21 cellular contexts compared by ENCODE assay signal in the genomic region with DNA sequence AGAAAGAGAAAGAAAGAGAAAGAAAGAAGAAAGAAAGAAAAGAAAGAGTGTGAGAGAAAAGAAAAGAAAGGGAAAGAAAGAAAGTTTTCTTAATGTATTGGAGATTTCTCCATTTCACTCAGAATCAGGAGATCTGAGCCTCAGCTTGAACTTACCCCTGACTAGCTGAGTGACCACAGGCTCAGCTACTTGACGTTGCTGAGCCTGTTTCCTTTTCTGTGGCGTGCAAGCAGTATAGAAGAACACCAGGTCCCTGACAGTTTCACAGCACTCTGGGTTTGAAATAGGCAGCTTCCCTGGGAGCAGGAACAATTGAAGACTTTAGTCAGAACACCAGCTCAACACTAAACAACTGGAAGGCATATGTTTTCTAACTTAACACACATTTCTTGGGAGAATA. TPM values are rescaled to one million over a fixed set of nuclear protein-coding genes. Genes with fewer than 3 reads are reported as not detected.
DNase-seq lines count a peak whose midpoint lies in the region; ATAC-seq, FAIRE-seq and TF ChIP-seq lines count a peak whose summit lies in the region.
"Had no signal": no experiment of that assay in that cellular context is flagged by ENCODE, and none has a peak within 500 bp of the region (broad histone marks: within the 10 kb centered on the region; RNA-seq: fewer than 3 reads in every experiment).

No MANE protein-coding gene starts in this region.

- CTCF ChIA-PET in activated CD4-positive, alpha-beta memory T cell treated with anti-CD3 and anti-CD28 coated beads, Interleukin-2, amount 10 ng/mL, durations not matched to agents 7 days and 5 days (lab: Charles Lee): interaction anchor here (1.2 kb wide), 1 partner anchor 106 kb away, joined by 3 read pairs; no protein-coding TSS in a partner anchor

- H3K4me1 Mint-ChIP-seq in CD14-positive monocyte: peaks cover 47% of the 10 kb centered on the region
- H3K4me1 Mint-ChIP-seq in activated CD4-positive, alpha-beta memory T cell treated with anti-CD3 and anti-CD28 coated beads, Interleukin-2, amount 10 ng/mL, durations not matched to agents 7 days and 5 days: no peaks in the 10 kb centered on the region
- H3K4me1 Mint-ChIP-seq: central memory CD8-positive, alpha-beta T cell; naive B cell had no signal

- H3K9me3 Mint-ChIP-seq in CD14-positive monocyte: no peaks in the 10 kb centered on the region
- no peaks in the 10 kb centered on the region for H3K9me3 Mint-ChIP-seq in activated CD4-positive, alpha-beta memory T cell treated with anti-CD3 and anti-CD28 coated beads, Interleukin-2, amount 10 ng/mL, durations not matched to agents 7 days and 5 days
- H3K9me3 Mint-ChIP-seq: central memory CD8-positive, alpha-beta T cell had no signal

- H3K4me3 Mint-ChIP-seq in CD14-positive monocyte: peak overlapping the region; percentile 7 to 67
- no peak overlapping the region for H3K4me3 Mint-ChIP-seq in activated CD4-positive, alpha-beta memory T cell treated with anti-CD3 and anti-CD28 coated beads, Interleukin-2, amount 10 ng/mL, durations not matched to agents 7 days and 5 days
- H3K4me3 Mint-ChIP-seq: activated naive CD8-positive, alpha-beta T cell; central memory CD8-positive, alpha-beta T cell; naive B cell had no signal

- no peak for DNase-seq in CD14-positive monocyte (ENCODE audit: low spot score)
- peak; percentile 38 for DNase-seq in NB4 (ENCODE audit: low read depth)
- no peak for DNase-seq in activated CD4-positive, alpha-beta memory T cell treated with anti-CD3 and anti-CD28 coated beads, Interleukin-2, amount 10 ng/mL, durations not matched to agents 7 days and 5 days
- DNase-seq in RCC 7860 (ENCODE audit: low spot score): no peak
- DNase-seq in stimulated activated CD4-positive, alpha-beta T cell treated with anti-CD3 and anti-CD28 coated beads, Interleukin-15, amount 100 ng/mL, for 24 hours: no peak
- no peak for DNase-seq in SHP77 treated with DMSO at 0.1 percent for 48 hours (lab: John Stamatoyannopoulos, UW)
- DNase-seq: naive B cell, NCI-H2029 treated with DMSO at 0.1 percent for 48 hours, NCI-H774, psoas muscle had no signal

- no peak for TF ChIP-seq POLR2A in NB4 (IDR thresholded peaks at IDR 0.05; ENCODE audit: extremely low read depth, insufficient read length)

- intact Hi-C loops in CD14-positive monocyte (cut with micrococcal nuclease): loop anchor here in 1 of 2 donors (10.0 kb wide), 1 partner anchor 102 kb away; no protein-coding TSS in a partner anchor

- FAIRE-seq in RCC 7860 (lab: Jason Lieb, UNC): no peak
- FAIRE-seq: D721Med, endothelial cell of umbilical vein had no signal

- peaks cover 5 to 18% (median 11%) of the 10 kb centered on the region in 3 donors for H3K27me3 Mint-ChIP-seq in CD14-positive monocyte (ENCODE audit: low read depth in 3 of 3)
- no peaks in the 10 kb centered on the region for H3K27me3 Mint-ChIP-seq in activated CD4-positive, alpha-beta memory T cell treated with anti-CD3 and anti-CD28 coated beads, Interleukin-2, amount 10 ng/mL, durations not matched to agents 7 days and 5 days
- H3K27me3 Mint-ChIP-seq: activated naive CD8-positive, alpha-beta T cell had no signal

- ATAC-seq in GM19395 (IDR thresholded peaks at IDR 0.05; ENCODE audit: unreplicated experiment) (peak; percentile 65), HG02885 (IDR thresholded peaks at IDR 0.05; ENCODE audit: poor library complexity, unreplicated experiment) (peak; percentile 53)
- ATAC-seq: HCT116, left lobe of liver, psoas muscle had no signal

- peaks cover 21 to 27% of the 10 kb centered on the region in 2 donors for H3K36me3 Mint-ChIP-seq in CD14-positive monocyte
- H3K36me3 Mint-ChIP-seq in activated CD4-positive, alpha-beta memory T cell treated with anti-CD3 and anti-CD28 coated beads, Interleukin-2, amount 10 ng/mL, durations not matched to agents 7 days and 5 days (ENCODE audit: low read depth): no peaks in the 10 kb centered on the region
- H3K36me3 Mint-ChIP-seq: activated naive CD8-positive, alpha-beta T cell; naive B cell had no signal

- H3K4me3 ChIP-seq in NB4 (ENCODE audit: low read depth, low read length): no peak overlapping the region
- H3K4me3 ChIP-seq: psoas muscle, tibial nerve had no signal

- POLR2A ChIA-PET in activated CD4-positive, alpha-beta memory T cell treated with anti-CD3 and anti-CD28 coated beads, Interleukin-2, amount 10 ng/mL, durations not matched to agents 7 days and 5 days (lab: Charles Lee): no interaction called here

- TF ChIP-seq CTCF in CD14-positive monocyte (IDR thresholded peaks at IDR 0.05): peak; percentile 19
- TF ChIP-seq CTCF in NB4 (IDR thresholded peaks at IDR 0.05; ENCODE audit: low read depth, low read length): no peak

- H3K27ac Mint-ChIP-seq in CD14-positive monocyte: peak overlapping the region in 6 of 7 donors; percentile 17 to 90 (median 66)
- no peak overlapping the region for H3K27ac Mint-ChIP-seq in activated CD4-positive, alpha-beta memory T cell treated with anti-CD3 and anti-CD28 coated beads, Interleukin-2, amount 10 ng/mL, durations not matched to agents 7 days and 5 days
- H3K27ac Mint-ChIP-seq: activated naive CD8-positive, alpha-beta T cell; naive B cell had no signal

RNA-seq across cellular contexts. Expression of a gene that starts 44.7 kb away (rescaled TPM):
- polyA plus RNA-seq in CD14-positive monocyte: 10 to 100 TPM; 37.7 to 43.7 TPM
- not detected for total RNA-seq in activated CD4-positive, alpha-beta memory T cell treated with anti-CD3 and anti-CD28 coated beads, Interleukin-2, amount 10 ng/mL, durations not matched to agents 7 days and 5 days
- total RNA-seq: endothelial cell of umbilical vein, LHCN-M2, SK-MEL-5 had no signal
- polyA plus RNA-seq: endothelial cell of umbilical vein had no signal
